In genomic region chr10:48279081-48279751, GRCh38 we compare ENCODE assay signal across 15 cellular contexts. TPM values are rescaled to one million over a fixed set of nuclear protein-coding genes. Genes with fewer than 3 reads are reported as not detected.
A peak's percentile ranks its signal among the peaks of the same experiment; 100 is the strongest.
DNase-seq lines count a peak whose midpoint lies in the region; ATAC-seq lines count a peak whose summit lies in the region.
"Had no signal": no experiment of that assay in that cellular context is flagged by ENCODE, and none has a peak within 500 bp of the region (broad histone marks: within the 10 kb centered on the region; RNA-seq: fewer than 3 reads in every experiment).

No MANE protein-coding gene starts in this region.

- peaks cover 35% of the 10 kb centered on the region for H3K9me3 Mint-ChIP-seq in activated T-helper 2 cell treated with anti-CD3 and anti-CD28 coated beads, Interferon-gamma antibody, Interleukin-2, Interleukin-4, amounts not matched to agents 10 μg/mL and 5 μg/mL and 100 μg/mL, durations not matched to agents 14 hours and 24 hours and 36 hours

- H3K27ac Mint-ChIP-seq in activated T-helper 2 cell treated with anti-CD3 and anti-CD28 coated beads, Interferon-gamma antibody, Interleukin-2, Interleukin-4, amounts not matched to agents 10 μg/mL and 5 μg/mL and 100 μg/mL, durations not matched to agents 14 hours and 24 hours and 36 hours = peak overlapping the region; percentile 51
- H3K27ac Mint-ChIP-seq: GM23338 had no signal

- intact Hi-C loops in activated T-helper 2 cell treated with anti-CD3 and anti-CD28 coated beads, Interferon-gamma antibody, Interleukin-2, Interleukin-4, amounts not matched to agents 10 μg/mL and 5 μg/mL and 100 μg/mL, durations not matched to agents 14 hours and 24 hours and 36 hours (cut with micrococcal nuclease) = no loop called here

- ATAC-seq in GM18867 (IDR thresholded peaks at IDR 0.05; ENCODE audit: unreplicated experiment) (peak; percentile 86), GM21423 (IDR thresholded peaks at IDR 0.05; ENCODE audit: unreplicated experiment) (peak; percentile 82), HG03039 (IDR thresholded peaks at IDR 0.05; ENCODE audit: unreplicated experiment) (peak; percentile 87)
- ATAC-seq: GM23338; naive thymus-derived CD8-positive, alpha-beta T cell had no signal

- H3K4me1 Mint-ChIP-seq in activated T-helper 2 cell treated with anti-CD3 and anti-CD28 coated beads, Interferon-gamma antibody, Interleukin-2, Interleukin-4, amounts not matched to agents 10 μg/mL and 5 μg/mL and 100 μg/mL, durations not matched to agents 14 hours and 24 hours and 36 hours (ENCODE audit: low read depth) = peaks cover 16% of the 10 kb centered on the region
- H3K4me1 Mint-ChIP-seq: naive thymus-derived CD8-positive, alpha-beta T cell had no signal

- no peaks in the 10 kb centered on the region for H3K27me3 Mint-ChIP-seq in activated T-helper 2 cell treated with anti-CD3 and anti-CD28 coated beads, Interferon-gamma antibody, Interleukin-2, Interleukin-4, amounts not matched to agents 10 μg/mL and 5 μg/mL and 100 μg/mL, durations not matched to agents 14 hours and 24 hours and 36 hours (ENCODE audit: low read depth)

- no peaks in the 10 kb centered on the region for H3K36me3 Mint-ChIP-seq in activated T-helper 2 cell treated with anti-CD3 and anti-CD28 coated beads, Interferon-gamma antibody, Interleukin-2, Interleukin-4, amounts not matched to agents 10 μg/mL and 5 μg/mL and 100 μg/mL, durations not matched to agents 14 hours and 24 hours and 36 hours (ENCODE audit: low read depth)

- no peak overlapping the region for H3K4me3 Mint-ChIP-seq in activated T-helper 2 cell treated with anti-CD3 and anti-CD28 coated beads, Interferon-gamma antibody, Interleukin-2, Interleukin-4, amounts not matched to agents 10 μg/mL and 5 μg/mL and 100 μg/mL, durations not matched to agents 14 hours and 24 hours and 36 hours (ENCODE audit: low read depth)
- H3K4me3 Mint-ChIP-seq: GM23338; naive thymus-derived CD8-positive, alpha-beta T cell had no signal

- DNase-seq in activated T-helper 2 cell treated with anti-CD3 and anti-CD28 coated beads, Interferon-gamma antibody, Interleukin-2, Interleukin-4, amounts not matched to agents 10 μg/mL and 5 μg/mL and 100 μg/mL, durations not matched to agents 14 hours and 24 hours and 36 hours (ENCODE audit: low spot score) = no peak
- DNase-seq in HPDE6-E6E7 (ENCODE audit: extremely low spot score) (no peak), NCI-H510A (lab: John Stamatoyannopoulos, UW) (no peak), NCI-H1694 treated with DMSO at 0.1 percent for 48 hours (lab: John Stamatoyannopoulos, UW) (no peak)
- DNase-seq in activated CD4-positive, alpha-beta T cell treated with anti-CD3 and anti-CD28 coated beads for 48 hours = no peak
- DNase-seq: Calu3; esophagus squamous epithelium; naive thymus-derived CD8-positive, alpha-beta T cell had no signal

RNA-seq across cellular contexts. Expression of gene FRMPD2, which starts 4.7 kb away (rescaled TPM):
- 0.09 TPM in 1 of 2 replicates, not detected in the other for total RNA-seq in activated T-helper 2 cell treated with anti-CD3 and anti-CD28 coated beads, Interferon-gamma antibody, Interleukin-2, Interleukin-4, amounts not matched to agents 10 μg/mL and 5 μg/mL and 100 μg/mL, durations not matched to agents 14 hours and 24 hours and 36 hours
- total RNA-seq: cardiac septum; esophagus squamous epithelium; GM23338; LHCN-M2; naive thymus-derived CD8-positive, alpha-beta T cell; smooth muscle cell had no signal

RNA-seq across cellular contexts. Expression of gene MAPK8, which starts 27.3 kb away (rescaled TPM):
- 82.8 and 94.1 TPM in 2 replicates for total RNA-seq in activated T-helper 2 cell treated with anti-CD3 and anti-CD28 coated beads, Interferon-gamma antibody, Interleukin-2, Interleukin-4, amounts not matched to agents 10 μg/mL and 5 μg/mL and 100 μg/mL, durations not matched to agents 14 hours and 24 hours and 36 hours
